In the genomic region with DNA sequence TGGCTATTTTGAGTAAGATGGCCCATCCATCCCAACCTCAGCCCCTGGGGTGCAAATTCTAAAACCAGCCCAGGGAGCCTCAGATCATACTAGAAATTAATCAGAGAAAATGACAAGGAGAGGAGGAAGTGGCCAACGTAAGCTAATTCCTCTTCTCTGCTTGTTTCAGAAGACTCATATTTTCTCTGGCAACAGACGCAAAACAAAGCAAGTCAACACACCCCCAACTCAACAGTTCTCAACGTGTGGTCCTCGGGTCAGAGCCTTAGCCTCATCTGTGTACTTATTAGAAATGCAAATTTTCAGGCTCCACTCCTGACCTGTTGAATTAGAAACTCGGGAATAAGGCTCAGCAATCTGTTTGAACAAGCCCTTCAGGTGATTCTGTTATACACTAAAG, we compare ENCODE assay signal across 25 cellular contexts.
DNase-seq lines count a peak whose midpoint lies in the region; ATAC-seq and TF ChIP-seq lines count a peak whose summit lies in the region.
"Had no signal": no experiment of that assay in that cellular context is flagged by ENCODE, and none has a peak within 500 bp of the region (broad histone marks: within the 10 kb centered on the region; RNA-seq: fewer than 3 reads in every experiment).

No MANE protein-coding gene starts in this region.

- H3K9ac ChIP-seq in BLaER1, result peak overlapping the region; percentile 50; the same call in 1 of the 2 replicates
- peak overlapping the region; percentile 65 for H3K9ac ChIP-seq in Karpas-422 (ENCODE audit: low read length)
- H3K9ac ChIP-seq: KMS-11, neural progenitor cell had no signal

- H3K4me2 ChIP-seq in BLaER1, result peak overlapping the region; percentile 66
- H3K4me2 ChIP-seq in Karpas-422 (ENCODE audit: low read depth, low read length, poor library complexity, severe bottlenecking), result peak overlapping the region; percentile 54
- H3K4me2 ChIP-seq: KMS-11, neural progenitor cell had no signal

- peaks cover 4 to 27% (median 10%) of the 10 kb centered on the region in 7 donors for H3K9me3 Mint-ChIP-seq in naive B cell

- no peaks in the 10 kb centered on the region for H3K9me2 ChIP-seq in Karpas-422 (replicated peaks; ENCODE audit: insufficient read depth, low read length)

- H3K4me3 Mint-ChIP-seq in naive B cell, result peak overlapping the region; percentile 10 to 88 (median 80)
- H3K4me3 Mint-ChIP-seq: activated CD8-positive, alpha-beta T cell treated with anti-CD3 and anti-CD28 coated beads, Interleukin-2, amount 10 ng/mL, durations not matched to agents 7 days and 5 days; neural progenitor cell had no signal

- H3K9me3 ChIP-seq in BLaER1 (peaks cover 52% of the 10 kb centered on the region), Karpas-422 (ENCODE audit: low read length) (no peaks in the 10 kb centered on the region)
- H3K9me3 ChIP-seq: body of pancreas, left ventricle myocardium inferior, suprapubic skin had no signal

- no peaks in the 10 kb centered on the region for H3K27me3 Mint-ChIP-seq in naive B cell
- H3K27me3 Mint-ChIP-seq: CD8-positive, alpha-beta memory T cell had no signal

- DNase-seq in Karpas-422, result peak; percentile 84
- DNase-seq in RPMI8226, result peak; percentile 47
- DNase-seq in naive B cell, result no peak
- no peak for DNase-seq in ecto neural progenitor cell (ENCODE audit: low spot score)
- DNase-seq in islet precursor cell, result no peak
- DNase-seq in SK-N-DZ (ENCODE audit: low spot score), result no peak
- DNase-seq: activated CD8-positive, alpha-beta T cell treated with anti-CD3 and anti-CD28 coated beads, Interleukin-2, amount 10 ng/mL, durations not matched to agents 7 days and 5 days; activated naive CD4-positive, alpha-beta T cell treated with anti-CD3 and anti-CD28 coated beads, Interleukin-2, amount 50 U/mL, for 16 hours; activated T-cell treated with anti-CD3 and anti-CD28 coated beads, Interleukin-2, amount 50 U/mL, for 1 hour; body of pancreas; CD8-positive, alpha-beta memory T cell; cortex of kidney; left ventricle myocardium inferior; mucosa of descending colon; NCI-H1105; NCI-H2029 treated with DMSO at 0.1 percent for 48 hours; NCI-H446; NK-92 treated with Interleukin-12 subunit alpha and Interleukin-12 subunit beta, amount 100 ng/mL, for 24 hours; stimulated activated CD4-positive, alpha-beta T cell treated with anti-CD3 and anti-CD28 coated beads, Interleukin-12 subunit alpha, Interleukin-12 subunit beta, amount 100 ng/mL, for 4 hours; T1000 had no signal

- peaks cover 28 to 44% (median 42%) of the 10 kb centered on the region in 3 donors for H3K4me1 Mint-ChIP-seq in naive B cell

- H3K4me1 ChIP-seq in BLaER1 (peaks cover 70% of the 10 kb centered on the region), Karpas-422 (ENCODE audit: low read length) (peaks cover 64% of the 10 kb centered on the region)
- H3K4me1 ChIP-seq: body of pancreas, left ventricle myocardium inferior, neural progenitor cell, suprapubic skin had no signal

- H3K36me3 Mint-ChIP-seq in naive B cell, result peaks cover 0 to 17% of the 10 kb centered on the region in 2 donors
- H3K36me3 Mint-ChIP-seq: neural progenitor cell had no signal

- ATAC-seq in naive B cell (ENCODE audit: low read depth in 2 of 2), result peak; percentile 50 to 54
- no peak for ATAC-seq in SK-N-SH treated with all-trans-retinoic acid at 6 μM for 48 hours
- ATAC-seq: activated CD8-positive, alpha-beta T cell treated with anti-CD3 and anti-CD28 coated beads, Interleukin-2, amount 10 ng/mL, durations not matched to agents 7 days and 5 days; body of pancreas; mucosa of descending colon had no signal

- H3K27ac Mint-ChIP-seq in naive B cell, result peak overlapping the region in 5 of 6 donors; percentile 72 to 92 (median 78)
- H3K27ac Mint-ChIP-seq: activated CD8-positive, alpha-beta T cell treated with anti-CD3 and anti-CD28 coated beads, Interleukin-2, amount 10 ng/mL, durations not matched to agents 7 days and 5 days; CD8-positive, alpha-beta memory T cell; neural progenitor cell had no signal

- H3K36me3 ChIP-seq in BLaER1, result no peaks in the 10 kb centered on the region
- H3K36me3 ChIP-seq in Karpas-422 (ENCODE audit: insufficient read depth, low read length), result no peaks in the 10 kb centered on the region
- H3K36me3 ChIP-seq: left ventricle myocardium inferior, neural progenitor cell, suprapubic skin had no signal

- peak overlapping the region; percentile 6; the same call in 1 of the 2 replicates for H3K4me3 ChIP-seq in BLaER1
- H3K4me3 ChIP-seq in Karpas-422 (ENCODE audit: low read length), result peak overlapping the region; percentile 47
- H3K4me3 ChIP-seq: body of pancreas, left ventricle myocardium inferior, mucosa of descending colon, neural progenitor cell, suprapubic skin had no signal

- H4K20me1 ChIP-seq in BLaER1, result no peaks in the 10 kb centered on the region
- H4K20me1 ChIP-seq in Karpas-422 (ENCODE audit: insufficient read depth, low read depth, low read length), result no peaks in the 10 kb centered on the region

- no peaks in the 10 kb centered on the region for H3K79me2 ChIP-seq in Karpas-422 (ENCODE audit: low read length)

- H3K27me3 ChIP-seq in BLaER1, result no peaks in the 10 kb centered on the region
- no peaks in the 10 kb centered on the region for H3K27me3 ChIP-seq in Karpas-422 (ENCODE audit: low read length)
- H3K27me3 ChIP-seq: body of pancreas, neural progenitor cell, suprapubic skin had no signal

- H3K27ac ChIP-seq in BLaER1 (peak overlapping the region; percentile 91), Karpas-422 (ENCODE audit: low read length) (peak overlapping the region; percentile 92)
- H3K27ac ChIP-seq: body of pancreas, KMS-11, left ventricle myocardium inferior, neural progenitor cell, suprapubic skin had no signal

- peak overlapping the region; percentile 42 for H2AFZ ChIP-seq in Karpas-422 (ENCODE audit: low read length)
- H2AFZ ChIP-seq: neural progenitor cell had no signal

TF ChIP-seq in SK-N-SH treated with all-trans-retinoic acid at 6 μM for 48 hours, 23 proteins besides CTCF, POLR2A, EP300 and RAD21:
- TF ChIP-seq, protein P1, sequence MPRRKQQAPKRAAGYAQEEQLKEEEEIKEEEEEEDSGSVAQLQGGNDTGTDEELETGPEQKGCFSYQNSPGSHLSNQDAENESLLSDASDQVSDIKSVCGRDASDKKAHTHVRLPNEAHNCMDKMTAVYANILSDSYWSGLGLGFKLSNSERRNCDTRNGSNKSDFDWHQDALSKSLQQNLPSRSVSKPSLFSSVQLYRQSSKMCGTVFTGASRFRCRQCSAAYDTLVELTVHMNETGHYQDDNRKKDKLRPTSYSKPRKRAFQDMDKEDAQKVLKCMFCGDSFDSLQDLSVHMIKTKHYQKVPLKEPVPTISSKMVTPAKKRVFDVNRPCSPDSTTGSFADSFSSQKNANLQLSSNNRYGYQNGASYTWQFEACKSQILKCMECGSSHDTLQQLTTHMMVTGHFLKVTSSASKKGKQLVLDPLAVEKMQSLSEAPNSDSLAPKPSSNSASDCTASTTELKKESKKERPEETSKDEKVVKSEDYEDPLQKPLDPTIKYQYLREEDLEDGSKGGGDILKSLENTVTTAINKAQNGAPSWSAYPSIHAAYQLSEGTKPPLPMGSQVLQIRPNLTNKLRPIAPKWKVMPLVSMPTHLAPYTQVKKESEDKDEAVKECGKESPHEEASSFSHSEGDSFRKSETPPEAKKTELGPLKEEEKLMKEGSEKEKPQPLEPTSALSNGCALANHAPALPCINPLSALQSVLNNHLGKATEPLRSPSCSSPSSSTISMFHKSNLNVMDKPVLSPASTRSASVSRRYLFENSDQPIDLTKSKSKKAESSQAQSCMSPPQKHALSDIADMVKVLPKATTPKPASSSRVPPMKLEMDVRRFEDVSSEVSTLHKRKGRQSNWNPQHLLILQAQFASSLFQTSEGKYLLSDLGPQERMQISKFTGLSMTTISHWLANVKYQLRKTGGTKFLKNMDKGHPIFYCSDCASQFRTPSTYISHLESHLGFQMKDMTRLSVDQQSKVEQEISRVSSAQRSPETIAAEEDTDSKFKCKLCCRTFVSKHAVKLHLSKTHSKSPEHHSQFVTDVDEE (CRISPR knock-in tag; IDR thresholded peaks at IDR 0.05), result no peak
- no peak for TF ChIP-seq CSRNP3 (CRISPR knock-in tag; IDR thresholded peaks at IDR 0.05)

Comparison
In these comparisons a context has a peak if more than half of its experiments do, and no peak if none do; other contexts are left out.
1. DNase-seq: peak in Karpas-422 (single experiment) and RPMI8226 (single experiment); none in naive B cell (single experiment), ecto neural progenitor cell (single experiment), islet precursor cell (single experiment) and SK-N-DZ (single experiment).